8 cellular contexts compared by ENCODE assay signal in the genomic region with DNA sequence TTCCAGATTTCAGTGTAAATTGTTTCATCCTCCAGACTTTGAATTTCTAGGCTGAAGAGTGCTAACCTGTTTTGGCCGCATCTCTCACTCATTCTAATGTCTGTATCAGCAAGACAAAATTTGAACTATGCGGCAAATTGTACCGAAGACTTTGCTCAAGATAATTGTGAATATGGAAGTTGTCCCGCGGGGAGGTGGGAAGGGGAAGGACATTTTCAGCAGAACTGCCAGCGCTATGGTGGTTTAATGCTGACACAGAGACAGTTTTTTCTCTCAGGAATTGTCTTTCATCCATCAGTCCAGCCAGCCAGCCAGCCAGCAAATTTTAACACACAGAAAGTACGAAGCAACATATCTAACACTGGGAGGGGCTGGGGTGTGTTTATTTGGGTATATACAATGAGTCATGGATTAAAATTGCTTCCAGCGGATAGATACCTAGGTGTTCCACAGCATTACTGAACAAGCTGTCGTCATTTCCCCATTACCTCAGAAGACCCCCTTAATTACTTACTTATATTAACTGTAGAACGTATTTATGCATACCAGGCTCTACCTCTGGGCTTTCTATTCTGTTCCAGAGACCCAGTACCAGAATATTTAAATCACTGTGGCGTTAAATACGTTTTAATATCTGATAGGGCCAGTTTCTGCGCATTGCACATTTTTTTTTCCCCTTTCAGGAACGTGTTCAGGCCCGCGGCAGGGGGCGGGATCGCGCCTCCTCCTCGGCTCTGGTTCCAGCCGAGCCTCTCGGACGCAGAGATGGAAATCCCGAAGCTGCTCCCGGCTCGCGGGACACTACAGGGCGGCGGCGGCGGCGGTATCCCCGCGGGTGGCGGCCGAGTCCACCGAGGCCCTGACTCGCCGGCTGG. TPM values are rescaled to one million over a fixed set of nuclear protein-coding genes. Genes with fewer than 3 reads are reported as not detected.
DNase-seq lines count a peak whose midpoint lies in the region; ATAC-seq and TF ChIP-seq lines count a peak whose summit lies in the region.
"Not testable (repeated sequence)": the region's sequence is repeated elsewhere in the genome, so short reads cannot be mapped to it uniquely, and the experiment has no call there.

Gene ZXDB (plus strand): TSS at position 728 of the 875 bp plus-strand sequence. CDS start 38 bp downstream, at position 766.

- peak within 1 kb of the TSS; percentile 61 to 74 (median 66) for H3K4me3 ChIP-seq in esophagus muscularis mucosa
- peak within 1 kb of the TSS; percentile 68 to 78 for H3K4me3 ChIP-seq in mesenchymal stem cell (ENCODE audit: insufficient read depth in 1 of 2, low read depth in 1 of 2, low read length in 2 of 2)

- WGBS in esophagus muscularis mucosa: 30% methylated on average over 12 of the region's 39 CpGs
- WGBS in mesenchymal stem cell: 0% methylated on average over 2 of the region's 39 CpGs

- H2AK5ac ChIP-seq in mesenchymal stem cell (ENCODE audit: low read length, severe bottlenecking): not testable (repeated sequence)

- peak within 1 kb of the TSS; percentile 37 for H4K8ac ChIP-seq in mesenchymal stem cell (ENCODE audit: low read length)

- intact Hi-C loops in activated T-helper 2 cell treated with anti-CD3 and anti-CD28 coated beads, Interferon-gamma antibody, Interleukin-2, Interleukin-4, amounts not matched to agents 10 μg/mL and 5 μg/mL and 100 μg/mL, durations not matched to agents 14 hours and 24 hours and 36 hours (cut with micrococcal nuclease): loop anchor here (5.0 to 10.0 kb wide), 6 partner anchors 207 to 1029 kb away; partner anchors contain the start of genes FAAH2, SPIN3 and UBQLN2
- intact Hi-C loops in esophagus muscularis mucosa (cut with DNase I): loop anchor here (10.0 kb wide), 1 partner anchor 323 kb away; the partner anchor contains the start of gene ZXDA

- TF ChIP-seq CTCF in esophagus muscularis mucosa (IDR thresholded peaks at IDR 0.05): not testable (repeated sequence)

- not testable (repeated sequence) for H2BK12ac ChIP-seq in mesenchymal stem cell (ENCODE audit: low read length in 2 of 2)

- H3K18ac ChIP-seq in mesenchymal stem cell (ENCODE audit: low read depth in 1 of 2, low read length in 2 of 2): peak within 1 kb of the TSS in 1 of 2 experiments; percentile 52

- H3K27me3 Mint-ChIP-seq in activated T-helper 2 cell treated with anti-CD3 and anti-CD28 coated beads, Interferon-gamma antibody, Interleukin-2, Interleukin-4, amounts not matched to agents 10 μg/mL and 5 μg/mL and 100 μg/mL, durations not matched to agents 14 hours and 24 hours and 36 hours (ENCODE audit: low read depth); stimulated activated naive B cell treated with anti-CD40 and anti-IgM and Interleukin-4, amounts not matched to agents 10 μg/mL and 1 μg/mL and 100 μg/mL, for 72 hours: not testable (repeated sequence)

- not testable (repeated sequence) for H2BK120ac ChIP-seq in mesenchymal stem cell (ENCODE audit: low read depth, low read length)

- peak within 1 kb of the TSS; percentile 42 for H2AFZ ChIP-seq in mesenchymal stem cell (ENCODE audit: low read depth, low read length)

- H3K9me3 Mint-ChIP-seq in activated T-helper 2 cell treated with anti-CD3 and anti-CD28 coated beads, Interferon-gamma antibody, Interleukin-2, Interleukin-4, amounts not matched to agents 10 μg/mL and 5 μg/mL and 100 μg/mL, durations not matched to agents 14 hours and 24 hours and 36 hours; stimulated activated naive B cell treated with anti-CD40 and anti-IgM and Interleukin-4, amounts not matched to agents 10 μg/mL and 1 μg/mL and 100 μg/mL, for 72 hours: not testable (repeated sequence)

- peaks cover 20% of the 10 kb centered on the region for H3K4me1 Mint-ChIP-seq in activated T-helper 2 cell treated with anti-CD3 and anti-CD28 coated beads, Interferon-gamma antibody, Interleukin-2, Interleukin-4, amounts not matched to agents 10 μg/mL and 5 μg/mL and 100 μg/mL, durations not matched to agents 14 hours and 24 hours and 36 hours (ENCODE audit: low read depth)
- peaks cover 14 to 26% of the 10 kb centered on the region in 2 donors for H3K4me1 Mint-ChIP-seq in stimulated activated naive B cell treated with anti-CD40 and anti-IgM and Interleukin-4, amounts not matched to agents 10 μg/mL and 1 μg/mL and 100 μg/mL, for 72 hours

- H3K27me3 ChIP-seq in esophagus muscularis mucosa; mesenchymal stem cell (ENCODE audit: control insufficient read depth in 1 of 2, insufficient read depth in 1 of 2, low read length in 2 of 2): not testable (repeated sequence)

- not testable (repeated sequence) for H3K36me3 ChIP-seq in esophagus muscularis mucosa; mesenchymal stem cell (ENCODE audit: control insufficient read depth in 1 of 2, insufficient read depth in 2 of 2, low read depth in 1 of 2, low read length in 2 of 2)

- TF ChIP-seq EP300 in esophagus muscularis mucosa (IDR thresholded peaks at IDR 0.05): not testable (repeated sequence)

- H3K23ac ChIP-seq in mesenchymal stem cell (ENCODE audit: low read length in 2 of 2): not testable (repeated sequence)

- H3K14ac ChIP-seq in mesenchymal stem cell (ENCODE audit: low read length in 2 of 2): not testable (repeated sequence)

- peaks cover 9 to 40% (median 30%) of the 10 kb centered on the region in 4 donors for H3K4me1 ChIP-seq in esophagus muscularis mucosa
- H3K4me1 ChIP-seq in mesenchymal stem cell (ENCODE audit: control insufficient read depth, insufficient read depth, low read depth, low read length): not testable (repeated sequence)

- H3K36me3 Mint-ChIP-seq in activated T-helper 2 cell treated with anti-CD3 and anti-CD28 coated beads, Interferon-gamma antibody, Interleukin-2, Interleukin-4, amounts not matched to agents 10 μg/mL and 5 μg/mL and 100 μg/mL, durations not matched to agents 14 hours and 24 hours and 36 hours (ENCODE audit: low read depth): peaks cover 22% of the 10 kb centered on the region
- H3K36me3 Mint-ChIP-seq in stimulated activated naive B cell treated with anti-CD40 and anti-IgM and Interleukin-4, amounts not matched to agents 10 μg/mL and 1 μg/mL and 100 μg/mL, for 72 hours: peaks cover 6 to 12% of the 10 kb centered on the region in 2 donors

- not testable (repeated sequence) for H3K79me1 ChIP-seq in mesenchymal stem cell (replicated peaks; ENCODE audit: low read length, poor library complexity, severe bottlenecking)

- ATAC-seq in GM21390 (IDR thresholded peaks at IDR 0.05; ENCODE audit: unreplicated experiment): peak; percentile 59
- ATAC-seq in HG03280 (IDR thresholded peaks at IDR 0.05; ENCODE audit: unreplicated experiment): peak; percentile 46
- peak; percentile 62 to 69 for ATAC-seq in stimulated activated naive B cell treated with anti-CD40 and anti-IgM and Interleukin-4, amounts not matched to agents 10 μg/mL and 1 μg/mL and 100 μg/mL, for 72 hours (replicated peaks)

- TF ChIP-seq POLR2A in esophagus muscularis mucosa (IDR thresholded peaks at IDR 0.05; ENCODE audit: low read depth): not testable (repeated sequence)

- H3K27ac ChIP-seq in esophagus muscularis mucosa (replicated peaks in 1 of 4): peak within 1 kb of the TSS; percentile 92 to 95 (median 94)
- not testable (repeated sequence) for H3K27ac ChIP-seq in mesenchymal stem cell (ENCODE audit: low read length, poor library complexity, severe bottlenecking)

- H4K91ac ChIP-seq in mesenchymal stem cell (ENCODE audit: low read length): not testable (repeated sequence)

- H3K4me3 Mint-ChIP-seq in activated T-helper 2 cell treated with anti-CD3 and anti-CD28 coated beads, Interferon-gamma antibody, Interleukin-2, Interleukin-4, amounts not matched to agents 10 μg/mL and 5 μg/mL and 100 μg/mL, durations not matched to agents 14 hours and 24 hours and 36 hours (ENCODE audit: low read depth): peak within 1 kb of the TSS; percentile 77
- H3K4me3 Mint-ChIP-seq in stimulated activated naive B cell treated with anti-CD40 and anti-IgM and Interleukin-4, amounts not matched to agents 10 μg/mL and 1 μg/mL and 100 μg/mL, for 72 hours: peak within 1 kb of the TSS; percentile 82 to 83

- not testable (repeated sequence) for H3K4ac ChIP-seq in mesenchymal stem cell (ENCODE audit: low read depth in 1 of 2, low read length in 2 of 2)

- DNase-seq in DMS53 treated with DMSO at 0.1 percent for 48 hours (lab: John Stamatoyannopoulos, UW; ENCODE audit: unreplicated experiment) (peak; percentile 3), NCI-H748 (lab: John Stamatoyannopoulos, UW; ENCODE audit: unreplicated experiment) (peak; percentile 36), mesenchymal stem cell (peak; percentile 52)
- not testable (repeated sequence) for DNase-seq in activated T-helper 2 cell treated with anti-CD3 and anti-CD28 coated beads, Interferon-gamma antibody, Interleukin-2, Interleukin-4, amounts not matched to agents 10 μg/mL and 5 μg/mL and 100 μg/mL, durations not matched to agents 14 hours and 24 hours and 36 hours (ENCODE audit: low spot score); esophagus muscularis mucosa (ENCODE audit: extremely low spot score); stimulated activated naive B cell treated with anti-CD40 and anti-IgM and Interleukin-4, amounts not matched to agents 10 μg/mL and 1 μg/mL and 100 μg/mL, for 72 hours

- H3K9ac ChIP-seq in mesenchymal stem cell (ENCODE audit: low read length): peak within 1 kb of the TSS; percentile 92

- not testable (repeated sequence) for H2BK5ac ChIP-seq in mesenchymal stem cell (ENCODE audit: low read depth, low read length, poor library complexity, severe bottlenecking)

- H3K4me2 ChIP-seq in mesenchymal stem cell (ENCODE audit: low read length, poor library complexity, severe bottlenecking): peak within 1 kb of the TSS; percentile 79

- not testable (repeated sequence) for H2BK15ac ChIP-seq in mesenchymal stem cell (ENCODE audit: low read depth, poor library complexity, severe bottlenecking)

- H3K27ac Mint-ChIP-seq in activated T-helper 2 cell treated with anti-CD3 and anti-CD28 coated beads, Interferon-gamma antibody, Interleukin-2, Interleukin-4, amounts not matched to agents 10 μg/mL and 5 μg/mL and 100 μg/mL, durations not matched to agents 14 hours and 24 hours and 36 hours: peak within 1 kb of the TSS; percentile 83
- peak within 1 kb of the TSS; percentile 88 for H3K27ac Mint-ChIP-seq in stimulated activated naive B cell treated with anti-CD40 and anti-IgM and Interleukin-4, amounts not matched to agents 10 μg/mL and 1 μg/mL and 100 μg/mL, for 72 hours

- H3K9me3 ChIP-seq in esophagus muscularis mucosa; mesenchymal stem cell (ENCODE audit: control insufficient read depth, low read length): not testable (repeated sequence)

RNA-seq across cellular contexts. Expression of gene ZXDB, which starts in this region (rescaled TPM):
- total RNA-seq in activated T-helper 2 cell treated with anti-CD3 and anti-CD28 coated beads, Interferon-gamma antibody, Interleukin-2, Interleukin-4, amounts not matched to agents 10 μg/mL and 5 μg/mL and 100 μg/mL, durations not matched to agents 14 hours and 24 hours and 36 hours: 5.5 and 6.0 TPM in 2 replicates
- total RNA-seq in esophagus muscularis mucosa: 10 to 100 TPM; 13.3 to 17.2 (median 15.5) TPM
- 3.2 TPM for polyA plus RNA-seq in mesenchymal stem cell (2013, experiment 1 of 2)
- polyA plus RNA-seq in mesenchymal stem cell (2013, experiment 2 of 2): 3.2 TPM
